ENCODE assay signal across 18 cellular contexts in genomic region chr14:28760431-28760996, GRCh38. TPM values are rescaled to one million over a fixed set of nuclear protein-coding genes. Genes with fewer than 3 reads are reported as not detected.
DNase-seq lines count a peak whose midpoint lies in the region; TF ChIP-seq lines count a peak whose summit lies in the region.
"Had no signal": no experiment of that assay in that cellular context is flagged by ENCODE, and none has a peak within 500 bp of the region (broad histone marks: within the 10 kb centered on the region; RNA-seq: fewer than 3 reads in every experiment).

No MANE protein-coding gene starts in this region.

- no peaks in the 10 kb centered on the region for H4K20me1 ChIP-seq in H9 (ENCODE audit: control insufficient read depth, insufficient read depth, insufficient read length)

- H3K9me3 ChIP-seq in H9 (ENCODE audit: control insufficient read depth, low read depth, low read length) (no peaks in the 10 kb centered on the region), iPS-20b (ENCODE audit: insufficient read depth, low read depth, low read length) (peaks cover 2% of the 10 kb centered on the region; the same call in 1 of the 2 replicates)

- no peak overlapping the region for H2BK120ac ChIP-seq in H9 (ENCODE audit: low read depth, low read length, poor library complexity, severe bottlenecking)

- no peak overlapping the region for H3K14ac ChIP-seq in H9 (ENCODE audit: insufficient read depth, low read length)

- peaks cover 100% of the 10 kb centered on the region for H3K27me3 Mint-ChIP-seq in H9 (ENCODE audit: low read depth)
- peaks cover 61% of the 10 kb centered on the region for H3K27me3 Mint-ChIP-seq in brain
- H3K27me3 Mint-ChIP-seq in immature natural killer cell (ENCODE audit: low read depth in 3 of 3), result peaks cover 25 to 31% (median 28%) of the 10 kb centered on the region in 3 donors

- no peaks in the 10 kb centered on the region for H3K79me1 ChIP-seq in H9 (ENCODE audit: insufficient read depth, low read depth, low read length, poor library complexity, severe bottlenecking)

- H4K5ac ChIP-seq in H9 (ENCODE audit: insufficient read length, low read depth, low read length), result no peak overlapping the region

- H4K8ac ChIP-seq in H9 (replicated peaks; ENCODE audit: insufficient read length, low read depth, low read length), result no peak overlapping the region

- H3K27ac ChIP-seq in H9 (ENCODE audit: insufficient read length, low read depth, low read length) (no peak overlapping the region), iPS-20b (ENCODE audit: low read length) (no peak overlapping the region), temporal lobe (ENCODE audit: low read depth, low read length) (peak overlapping the region; percentile 77)
- H3K27ac ChIP-seq: BLaER1 treated with 17β-estradiol and CSF1 and Interleukin-3, amounts not matched to agents 10 nM and 100 nM; GM23248 had no signal

- H2BK12ac ChIP-seq in H9 (ENCODE audit: insufficient read length, low read depth, low read length), result no peak overlapping the region

- no peak overlapping the region for H2AFZ ChIP-seq in H9 (ENCODE audit: low read length)
- H2AFZ ChIP-seq: GM23248 had no signal

- H3K27ac Mint-ChIP-seq in H9 (no peak overlapping the region), brain (peak overlapping the region in 4 of 5 experiments; percentile 93 to 100 (median 99)), immature natural killer cell (no peak overlapping the region)
- H3K27ac Mint-ChIP-seq: CD8-positive, alpha-beta T cell had no signal

- H3K4me1 ChIP-seq in H9 (ENCODE audit: insufficient read depth, low read length) (no peaks in the 10 kb centered on the region), iPS-20b (ENCODE audit: insufficient read depth, low read length) (peaks cover 13% of the 10 kb centered on the region)

- H3K9ac ChIP-seq in H9 (ENCODE audit: extremely low read depth, insufficient read length, low read length), result no peak overlapping the region
- H3K9ac ChIP-seq in iPS-20b (ENCODE audit: low read depth, low read length), result no peak overlapping the region
- H3K9ac ChIP-seq: BLaER1 treated with 17β-estradiol and CSF1 and Interleukin-3, amounts not matched to agents 10 nM and 100 nM; GM23248 had no signal

- H3K36me3 ChIP-seq in iPS-20b (ENCODE audit: insufficient read depth, low read depth, low read length), result no peaks in the 10 kb centered on the region
- H3K36me3 ChIP-seq: BLaER1 treated with 17β-estradiol and CSF1 and Interleukin-3, amounts not matched to agents 10 nM and 100 nM had no signal

- H3K27me3 ChIP-seq in H9 (ENCODE audit: insufficient read depth, low read length), result peaks cover 91% of the 10 kb centered on the region
- H3K27me3 ChIP-seq in iPS-20b (ENCODE audit: insufficient read depth, low read length), result peaks cover 100% of the 10 kb centered on the region

- H3K4ac ChIP-seq in H9 (ENCODE audit: low read depth, low read length), result no peak overlapping the region

- no CpG with 5 or more reads among the region's 9 CpGs for WGBS in H9 (ENCODE audit: extremely low coverage, insufficient read length, low lambda C conversion rate)

- peaks cover 5 to 6% of the 10 kb centered on the region in 2 experiments; a peak in 4 of 5 replicates for H3K9me3 Mint-ChIP-seq in H9
- H3K9me3 Mint-ChIP-seq in brain, result peaks cover 0 to 14% (median 0%) of the 10 kb centered on the region in 5 experiments
- peaks cover 30 to 65% (median 38%) of the 10 kb centered on the region in 6 donors for H3K9me3 Mint-ChIP-seq in immature natural killer cell
- H3K9me3 Mint-ChIP-seq: CD8-positive, alpha-beta T cell had no signal

- peak overlapping the region; percentile 37; the same call in 1 of the 2 replicates for H3K4me3 ChIP-seq in iPS-20b (ENCODE audit: low read length)
- H3K4me3 ChIP-seq: BLaER1 treated with 17β-estradiol and CSF1 and Interleukin-3, amounts not matched to agents 10 nM and 100 nM; GM23248 had no signal

- DNase-seq in H9 (no peak), immature natural killer cell (no peak), erythroblast (lab: John Stamatoyannopoulos, UW) (no peak), mesenteric fat pad (ENCODE audit: low spot score) (no peak)
- DNase-seq: CD8-positive, alpha-beta T cell; GM23248; KG1; NCI-H1105 treated with DMSO at 0.1 percent for 48 hours; NCI-H1694 treated with DMSO at 0.1 percent for 48 hours; NCI-H2227 treated with DMSO at 0.1 percent for 48 hours; NCI-H510A treated with DMSO at 0.1 percent for 48 hours; OCI-M1; Right ventricle myocardium superior had no signal

- H3K36me3 Mint-ChIP-seq in H9 (ENCODE audit: insufficient read depth in 1 of 3, low read depth in 3 of 3) (no peaks in the 10 kb centered on the region), brain (no peaks in the 10 kb centered on the region), immature natural killer cell (peaks cover 0 to 8% (median 4%) of the 10 kb centered on the region in 3 donors)
- H3K36me3 Mint-ChIP-seq: CD8-positive, alpha-beta T cell had no signal

- no peak overlapping the region for H2BK15ac ChIP-seq in H9 (ENCODE audit: low read depth, low read length)

- no peak overlapping the region for H3T11ph ChIP-seq in H9 (ENCODE audit: low read length)

- H3K23me2 ChIP-seq in H9 (ENCODE audit: insufficient read length, low read depth, low read length, poor library complexity, severe bottlenecking), result peaks cover 2% of the 10 kb centered on the region

- no peak for TF ChIP-seq CTCF in H9 (conservative IDR thresholded peaks at IDR 0.05)
- no peak for TF ChIP-seq CTCF in brain (conservative IDR thresholded peaks at IDR 0.05)

- H3K18ac ChIP-seq in H9 (ENCODE audit: insufficient read length, low read depth, low read length), result no peak overlapping the region

- no peak overlapping the region for H2AK5ac ChIP-seq in H9 (ENCODE audit: insufficient read length, low read length)

- H3K4me2 ChIP-seq in H9 (ENCODE audit: insufficient read depth, insufficient read length, low read length), result peak overlapping the region; percentile 11
- H3K4me2 ChIP-seq: BLaER1 treated with 17β-estradiol and CSF1 and Interleukin-3, amounts not matched to agents 10 nM and 100 nM had no signal

- no peak for TF ChIP-seq POLR2A in erythroblast (IDR thresholded peaks at IDR 0.05; ENCODE audit: low read length)

- H3K79me2 ChIP-seq in H9 (ENCODE audit: insufficient read depth, low read length), result no peaks in the 10 kb centered on the region

- H4K91ac ChIP-seq in H9 (ENCODE audit: insufficient read length, low read depth, low read length), result no peak overlapping the region

- H3K23ac ChIP-seq in H9 (ENCODE audit: insufficient read length, low read depth, low read length), result no peak overlapping the region

- H3K4me3 Mint-ChIP-seq in H9, result peak overlapping the region in 1 of 2 experiments; percentile 75; a peak in 2 of 5 replicates
- H3K4me3 Mint-ChIP-seq in brain, result peak overlapping the region in 4 of 5 experiments; percentile 78 to 99 (median 89)
- H3K4me3 Mint-ChIP-seq in immature natural killer cell, result peak overlapping the region in 1 of 5 donors; percentile 10
- H3K4me3 Mint-ChIP-seq: CD8-positive, alpha-beta T cell had no signal

- H3K56ac ChIP-seq in H9 (ENCODE audit: insufficient read length, low read depth, low read length), result no peak overlapping the region

- H3K4me1 Mint-ChIP-seq in H9 (peaks cover 22 to 63% of the 10 kb centered on the region in 2 experiments), brain (peaks cover 62% of the 10 kb centered on the region), immature natural killer cell (peaks cover 3 to 5% of the 10 kb centered on the region in 2 donors)

- H2BK5ac ChIP-seq in H9 (ENCODE audit: insufficient read length, low read length), result no peak overlapping the region

- H2BK20ac ChIP-seq in H9 (ENCODE audit: low read depth, low read length, poor library complexity, severe bottlenecking), result no peak overlapping the region

RNA-seq across cellular contexts. Expression of gene FOXG1, which starts 6.1 kb away (rescaled TPM):
- total RNA-seq in H9 (2021) (0.07 and 0.11 TPM in 2 replicates), temporal lobe (54.8 TPM), mesenteric fat pad (not detected)
- polyA plus RNA-seq in brain (ENCODE audit: insufficient read depth, low read depth, low replicate concordance) (28.3 TPM), immature natural killer cell (not detected)
- total RNA-seq: A673; CD8-positive, alpha-beta T cell; GM23248; Right ventricle myocardium superior had no signal
- polyA plus RNA-seq: GM23248 had no signal

Comparison
In these comparisons a context has a peak if more than half of its experiments do, and no peak if none do; other contexts are left out.
1. H3K27ac Mint-ChIP-seq: peak in brain (4 of 5); none in H9 (0 of 3) and immature natural killer cell (0 of 6).
2. RNA of gene FOXG1, which starts 6.1 kb away (total RNA-seq): 54.8 TPM in temporal lobe (single experiment); 0.07 to 0.11 TPM in H9 and not detected in mesenteric fat pad (single experiment); every median in the first group is over 10 times any median in the second.